In the genomic region with DNA sequence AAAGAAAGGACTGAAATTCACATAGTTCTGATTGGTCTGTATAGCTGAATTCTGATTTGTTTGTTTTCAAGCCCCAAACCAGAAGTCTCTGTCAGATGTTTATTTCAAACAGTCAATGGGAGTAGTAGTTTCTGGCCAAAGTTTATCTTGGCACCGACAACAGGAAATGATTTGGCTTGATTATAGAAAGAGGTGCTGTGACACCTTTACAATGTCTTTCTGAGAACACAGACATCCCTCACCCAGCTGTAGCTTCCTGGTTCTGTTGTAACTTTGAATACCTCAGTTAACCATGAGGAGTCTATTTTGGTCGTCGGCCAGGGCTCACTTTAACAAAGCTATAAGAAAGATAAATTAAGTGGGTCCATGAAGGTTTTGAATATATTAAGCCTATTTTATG, we compare ENCODE assay signal across 18 cellular contexts.
DNase-seq lines count a peak whose midpoint lies in the region; ATAC-seq and TF ChIP-seq lines count a peak whose summit lies in the region.
"Had no signal": no experiment of that assay in that cellular context is flagged by ENCODE, and none has a peak within 500 bp of the region (broad histone marks: within the 10 kb centered on the region; RNA-seq: fewer than 3 reads in every experiment).

No MANE protein-coding gene starts in this region.

- H2AFZ ChIP-seq in mammary epithelial cell (ENCODE audit: low read depth, low read length) (no peak overlapping the region), neuronal stem cell (ENCODE audit: low read length) (peak overlapping the region; percentile 7)

- H3K4me1 ChIP-seq in mammary epithelial cell (ENCODE audit: insufficient read depth, low read length) = no peaks in the 10 kb centered on the region
- no peaks in the 10 kb centered on the region for H3K4me1 ChIP-seq in neuronal stem cell (ENCODE audit: control insufficient read depth in 2 of 2, insufficient read depth in 1 of 2, low read depth in 1 of 2, low read length in 2 of 2)
- H3K4me1 ChIP-seq in heart left ventricle = no peaks in the 10 kb centered on the region
- H3K4me1 ChIP-seq in gastroesophageal sphincter = no peaks in the 10 kb centered on the region
- H3K4me1 ChIP-seq: lower lobe of right lung had no signal

- H3K9me3 Mint-ChIP-seq in glutamatergic neuron (ENCODE audit: unreplicated experiment) = no peaks in the 10 kb centered on the region

- no peak overlapping the region for H2BK12ac ChIP-seq in neuronal stem cell (ENCODE audit: low read length)

- no peak for TF ChIP-seq EP300 in gastroesophageal sphincter (IDR thresholded peaks at IDR 0.05)

- H3K27me3 ChIP-seq in mammary epithelial cell (ENCODE audit: insufficient read depth, low read length) = no peaks in the 10 kb centered on the region
- no peaks in the 10 kb centered on the region for H3K27me3 ChIP-seq in neuronal stem cell (ENCODE audit: control insufficient read depth in 3 of 3, insufficient read depth in 3 of 3, low read depth in 1 of 3, low read length in 3 of 3)
- no peaks in the 10 kb centered on the region for H3K27me3 ChIP-seq in heart left ventricle
- no peaks in the 10 kb centered on the region for H3K27me3 ChIP-seq in gastroesophageal sphincter
- H3K27me3 ChIP-seq: neutrophil had no signal

- H3K36me3 ChIP-seq in mammary epithelial cell (ENCODE audit: insufficient read depth, low read length) (no peaks in the 10 kb centered on the region), neuronal stem cell (replicated peaks in 1 of 2; ENCODE audit: control insufficient read depth in 2 of 2, insufficient read depth in 2 of 2, low read length in 2 of 2) (no peaks in the 10 kb centered on the region), heart left ventricle (no peaks in the 10 kb centered on the region), gastroesophageal sphincter (no peaks in the 10 kb centered on the region)
- H3K36me3 ChIP-seq: lower lobe of right lung, neutrophil had no signal

- BruUV-seq in mammary epithelial cell (replicated peaks; lab: Mats Ljungman, UMichigan) = no TSS peak

- H3K4me3 ChIP-seq in mammary epithelial cell (replicated peaks in 1 of 3; ENCODE audit: insufficient read depth in 1 of 3, low read depth in 2 of 3, low read length in 3 of 3) = no peak overlapping the region
- no peak overlapping the region for H3K4me3 ChIP-seq in neuronal stem cell (ENCODE audit: low read length in 2 of 2)
- no peak overlapping the region for H3K4me3 ChIP-seq in heart left ventricle
- no peak overlapping the region for H3K4me3 ChIP-seq in gastroesophageal sphincter
- no peak overlapping the region for H3K4me3 ChIP-seq in lower leg skin (ENCODE audit: low read depth, poor library complexity, severe bottlenecking)
- H3K4me3 ChIP-seq: lower lobe of right lung had no signal

- H2BK15ac ChIP-seq in neuronal stem cell (ENCODE audit: low read length) = no peak overlapping the region

- no peak overlapping the region for H3K14ac ChIP-seq in neuronal stem cell (ENCODE audit: low read length)

- no peaks in the 10 kb centered on the region for H4K20me1 ChIP-seq in mammary epithelial cell (ENCODE audit: insufficient read depth, low read length)

- in situ Hi-C loops in mammary epithelial cell (cut with MboI; ENCODE audit: low sequenced_read_pairs in 2 of 2) = no loop called here

- H3K27ac Mint-ChIP-seq in glutamatergic neuron (ENCODE audit: unreplicated experiment) = no peak overlapping the region
- H3K27ac Mint-ChIP-seq: CD14-positive monocyte had no signal

- CTCF ChIA-PET in mammary epithelial cell (lab: Charles Lee; ENCODE audit: low non-redundant PET) = no interaction called here

- TF ChIP-seq POLR2A in heart left ventricle (IDR thresholded peaks at IDR 0.05) (no peak), gastroesophageal sphincter (IDR thresholded peaks at IDR 0.05) (no peak), lower leg skin (IDR thresholded peaks at IDR 0.05) (no peak)

- ATAC-seq in heart left ventricle = no peak
- no peak for ATAC-seq in gastroesophageal sphincter
- ATAC-seq: lower lobe of right lung, Panc1 had no signal

- H3K23ac ChIP-seq in neuronal stem cell (ENCODE audit: low read depth, low read length, poor library complexity) = no peak overlapping the region

- H3K4me2 ChIP-seq in mammary epithelial cell (ENCODE audit: insufficient read depth, low read depth, low read length) (no peak overlapping the region), neuronal stem cell (ENCODE audit: insufficient read depth, low read length, poor library complexity, severe bottlenecking) (no peak overlapping the region)

- no peaks in the 10 kb centered on the region for H3K79me2 ChIP-seq in mammary epithelial cell (ENCODE audit: insufficient read depth, low read length)

- no peaks in the 10 kb centered on the region for H3K9me3 ChIP-seq in mammary epithelial cell (replicated peaks; ENCODE audit: insufficient read depth, low read length)
- H3K9me3 ChIP-seq in neuronal stem cell (replicated peaks in 1 of 2; ENCODE audit: control insufficient read depth in 2 of 2, insufficient read depth in 1 of 2, low read depth in 1 of 2, low read length in 2 of 2) = no peaks in the 10 kb centered on the region
- H3K9me3 ChIP-seq in heart left ventricle = peaks cover 0 to 4% (median 0%) of the 10 kb centered on the region in 12 donors
- no peaks in the 10 kb centered on the region for H3K9me3 ChIP-seq in gastroesophageal sphincter
- H3K9me3 ChIP-seq: lower lobe of right lung, neutrophil had no signal

- H3K4ac ChIP-seq in neuronal stem cell (ENCODE audit: low read length) = no peak overlapping the region

- peak; percentile 20 for DNase-seq in HT1080 (ENCODE audit: low read depth)
- DNase-seq in NCI-H510A (lab: John Stamatoyannopoulos, UW) = peak; percentile 28
- peak; percentile 2 for DNase-seq in mammary epithelial cell
- DNase-seq in neuronal stem cell (ENCODE audit: low spot score) = no peak
- no peak for DNase-seq in glutamatergic neuron
- no peak for DNase-seq in heart left ventricle
- no peak for DNase-seq in lower leg skin (ENCODE audit: low spot score in 2 of 2)
- DNase-seq: activated CD4-positive, CD25-positive, alpha-beta regulatory T cell; activated CD8-positive, alpha-beta memory T cell treated with anti-CD3 and anti-CD28 coated beads, Interleukin-2, amount 50 U/mL, for 4 hours; activated naive CD4-positive, alpha-beta T cell treated with anti-CD3 and anti-CD28 coated beads, Interleukin-2, amount 50 U/mL, for 16 hours; central memory CD4-positive, alpha-beta T cell; H7; lower lobe of right lung; NCI-H1694 had no signal

- peaks cover 2% of the 10 kb centered on the region for H3K27me3 Mint-ChIP-seq in glutamatergic neuron (ENCODE audit: unreplicated experiment)

- no peak overlapping the region for H4K8ac ChIP-seq in neuronal stem cell (ENCODE audit: low read depth, low read length)

- no peak overlapping the region for H2BK5ac ChIP-seq in neuronal stem cell (ENCODE audit: low read length)

- H2BK120ac ChIP-seq in neuronal stem cell (ENCODE audit: low read depth, low read length) = no peak overlapping the region

- no peak overlapping the region for H3K4me3 Mint-ChIP-seq in glutamatergic neuron (ENCODE audit: unreplicated experiment)
- H3K4me3 Mint-ChIP-seq: CD14-positive monocyte had no signal

- no peak overlapping the region for H3K9ac ChIP-seq in mammary epithelial cell (ENCODE audit: insufficient read depth, low read length)
- no peak overlapping the region for H3K9ac ChIP-seq in neuronal stem cell (ENCODE audit: low read depth, low read length, poor library complexity)

- H3K36me3 Mint-ChIP-seq in glutamatergic neuron (ENCODE audit: unreplicated experiment) = no peaks in the 10 kb centered on the region
- H3K36me3 Mint-ChIP-seq: CD14-positive monocyte had no signal

- H4K91ac ChIP-seq in neuronal stem cell (ENCODE audit: low read depth, low read length, poor library complexity) = no peak overlapping the region

- TF ChIP-seq CTCF in mammary epithelial cell (conservative IDR thresholded peaks at IDR 0.05 in 1 of 2, IDR thresholded peaks at IDR 0.05 in 1 of 2; ENCODE audit: extremely low read depth in 1 of 2, insufficient read depth in 1 of 2, low read depth in 1 of 2, low read length in 2 of 2) (no peak), glutamatergic neuron (IDR thresholded peaks at IDR 0.05; ENCODE audit: partially characterized antibody, unreplicated experiment) (no peak), heart left ventricle (IDR thresholded peaks at IDR 0.05) (no peak), gastroesophageal sphincter (IDR thresholded peaks at IDR 0.05) (no peak), lower leg skin (IDR thresholded peaks at IDR 0.05) (no peak)

- H3K18ac ChIP-seq in neuronal stem cell (ENCODE audit: low read length) = no peak overlapping the region

- H3K4me1 Mint-ChIP-seq in glutamatergic neuron (ENCODE audit: low read depth, unreplicated experiment) = no peaks in the 10 kb centered on the region
- H3K4me1 Mint-ChIP-seq: CD14-positive monocyte had no signal

- dilution Hi-C loops in mammary epithelial cell (cut with HindIII; ENCODE audit: low sequenced_read_pairs) = no loop called here

- no peak overlapping the region for H3K27ac ChIP-seq in mammary epithelial cell (ENCODE audit: insufficient read depth, low read depth, low read length)
- no peak overlapping the region for H3K27ac ChIP-seq in neuronal stem cell (replicated peaks; ENCODE audit: low read length)
- no peak overlapping the region for H3K27ac ChIP-seq in heart left ventricle
- H3K27ac ChIP-seq in gastroesophageal sphincter = no peak overlapping the region
- H3K27ac ChIP-seq: lower lobe of right lung, neutrophil had no signal

- H2AK5ac ChIP-seq in neuronal stem cell (ENCODE audit: low read depth, low read length) = no peak overlapping the region

- 68% methylated on average over 3 of the region's 3 CpGs for WGBS in mammary epithelial cell (ENCODE audit: low coverage, missing lambda C conversion rate)
- no CpG with 5 or more reads among the region's 3 CpGs for WGBS in neuronal stem cell (ENCODE audit: extremely low coverage in 2 of 2, insufficient read length in 2 of 2, insufficient replicate concordance in 1 of 2), 2 donors
- 18 to 34% (median 28%) methylated on average over 3 of the region's 3 CpGs for WGBS in heart left ventricle, 4 donors
- WGBS in gastroesophageal sphincter (ENCODE audit: low coverage in 1 of 2), 2 donors = 14 to 40% methylated on average over 3 of the region's 3 CpGs
- 47 to 51% methylated on average over 3 of the region's 3 CpGs for WGBS in lower leg skin, 2 donors

- H3K79me1 ChIP-seq in neuronal stem cell (ENCODE audit: low read depth, low read length) = no peaks in the 10 kb centered on the region

- intact Hi-C loops in mammary epithelial cell (cut with micrococcal nuclease) (no loop called here), heart left ventricle (cut with DNase I) (no loop called here), lower leg skin (cut with DNase I; ENCODE audit: low total_unique reads) (no loop called here)

Comparison
In these comparisons a context has a peak if more than half of its experiments do, and no peak if none do; other contexts are left out.
1. DNase-seq: peak in HT1080 (single experiment), NCI-H510A (single experiment) and mammary epithelial cell (single experiment); none in neuronal stem cell (single experiment), glutamatergic neuron (single experiment), heart left ventricle (0 of 5) and lower leg skin (0 of 2).